Comparison of ENCODE assay signal across 17 cellular contexts in the genomic region with DNA sequence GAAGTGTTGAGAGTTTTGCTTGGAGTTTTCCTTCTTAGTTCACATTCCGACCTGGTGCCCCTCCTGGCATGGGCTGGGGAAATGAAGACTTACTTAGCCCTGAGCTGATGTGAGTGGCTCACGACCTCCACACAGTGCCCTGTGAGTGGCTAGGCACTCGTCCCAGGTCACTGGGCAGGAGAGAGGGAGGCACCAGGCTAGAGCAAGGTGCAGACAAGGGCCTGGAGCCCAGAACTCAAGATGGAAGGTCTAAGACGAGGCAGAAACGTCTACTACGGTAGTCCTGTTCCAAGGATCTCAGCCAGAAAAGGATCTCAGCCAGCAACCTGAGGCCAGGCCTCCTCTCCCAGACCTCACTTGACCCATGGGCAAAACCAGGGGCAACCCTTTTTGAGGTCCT. TPM values are rescaled to one million over a fixed set of nuclear protein-coding genes. Genes with fewer than 3 reads are reported as not detected.
"Had no signal": no experiment of that assay in that cellular context is flagged by ENCODE, and none has a peak within 500 bp of the region (broad histone marks: within the 10 kb centered on the region; RNA-seq: fewer than 3 reads in every experiment).

No MANE protein-coding gene starts in this region.

- H3K27me3 ChIP-seq: cardiac muscle cell had no signal

- H3K27ac Mint-ChIP-seq: activated CD4-positive, alpha-beta T cell treated with anti-CD3 and anti-CD28 coated beads for 36 hours; activated naive CD8-positive, alpha-beta T cell treated with anti-CD3 and anti-CD28 coated beads, Interleukin-2, amount 50 U/mL, for 24 hours; immature natural killer cell; nephron; stimulated activated naive CD8-positive, alpha-beta T cell treated with anti-CD3 and anti-CD28 coated beads, Interleukin-15, Interleukin-2, amounts not matched to agents 100 ng/mL and 50 ng/mL, for 24 hours had no signal

- DNase-seq: activated CD4-positive, alpha-beta T cell treated with anti-CD3 and anti-CD28 coated beads for 36 hours; activated CD8-positive, alpha-beta memory T cell treated with anti-CD3 and anti-CD28 coated beads for 24 hours; activated naive CD8-positive, alpha-beta T cell treated with anti-CD3 and anti-CD28 coated beads, Interleukin-2, amount 50 U/mL, for 24 hours; activated T-cell treated with anti-CD3 and anti-CD28 coated beads for 4 hours; erythroblast; immature natural killer cell; left colon; stimulated activated CD4-positive, alpha-beta T cell treated with anti-CD3 and anti-CD28 coated beads, Interleukin-12 subunit alpha, Interleukin-12 subunit beta, amount 100 ng/mL, for 4 hours; stimulated activated CD8-positive, alpha-beta memory T cell treated with anti-CD3 and anti-CD28 coated beads, Interleukin-4, amount 100 ng/mL, for 48 hours had no signal

- ATAC-seq: activated CD4-positive, alpha-beta T cell treated with anti-CD3 and anti-CD28 coated beads for 36 hours; activated naive CD8-positive, alpha-beta T cell treated with anti-CD3 and anti-CD28 coated beads, Interleukin-2, amount 50 U/mL, for 24 hours; left colon had no signal

- H3K36me3 ChIP-seq: cardiac muscle cell had no signal

- H3K9me3 ChIP-seq: psoas muscle, thoracic aorta had no signal

- H3K4me3 Mint-ChIP-seq: activated CD4-positive, alpha-beta T cell treated with anti-CD3 and anti-CD28 coated beads for 36 hours; activated naive CD8-positive, alpha-beta T cell treated with anti-CD3 and anti-CD28 coated beads, Interleukin-2, amount 50 U/mL, for 24 hours; immature natural killer cell; nephron; stimulated activated naive CD8-positive, alpha-beta T cell treated with anti-CD3 and anti-CD28 coated beads, Interleukin-15, Interleukin-2, amounts not matched to agents 100 ng/mL and 50 ng/mL, for 24 hours had no signal

- H3K4me3 ChIP-seq: cardiac muscle cell, coronary artery, psoas muscle, thoracic aorta had no signal

- H3K9me3 Mint-ChIP-seq: activated naive CD8-positive, alpha-beta T cell treated with anti-CD3 and anti-CD28 coated beads, Interleukin-2, amount 50 U/mL, for 24 hours; immature natural killer cell; nephron; stimulated activated naive CD8-positive, alpha-beta T cell treated with anti-CD3 and anti-CD28 coated beads, Interleukin-15, Interleukin-2, amounts not matched to agents 100 ng/mL and 50 ng/mL, for 24 hours had no signal

- H3K27me3 Mint-ChIP-seq: activated CD4-positive, alpha-beta T cell treated with anti-CD3 and anti-CD28 coated beads for 36 hours; activated naive CD8-positive, alpha-beta T cell treated with anti-CD3 and anti-CD28 coated beads, Interleukin-2, amount 50 U/mL, for 24 hours; stimulated activated naive CD8-positive, alpha-beta T cell treated with anti-CD3 and anti-CD28 coated beads, Interleukin-15, Interleukin-2, amounts not matched to agents 100 ng/mL and 50 ng/mL, for 24 hours had no signal

- H3K27ac ChIP-seq: cardiac muscle cell, coronary artery, psoas muscle, thoracic aorta, VCaP had no signal

RNA-seq across cellular contexts. Expression of gene PLAC9, which starts 50.5 kb away (rescaled TPM):
- total RNA-seq: activated CD4-positive, alpha-beta T cell treated with anti-CD3 and anti-CD28 coated beads for 36 hours; cardiac muscle cell; SK-MEL-5 had no signal
